ENCODE assay signal across 8 cellular contexts in the genomic region with DNA sequence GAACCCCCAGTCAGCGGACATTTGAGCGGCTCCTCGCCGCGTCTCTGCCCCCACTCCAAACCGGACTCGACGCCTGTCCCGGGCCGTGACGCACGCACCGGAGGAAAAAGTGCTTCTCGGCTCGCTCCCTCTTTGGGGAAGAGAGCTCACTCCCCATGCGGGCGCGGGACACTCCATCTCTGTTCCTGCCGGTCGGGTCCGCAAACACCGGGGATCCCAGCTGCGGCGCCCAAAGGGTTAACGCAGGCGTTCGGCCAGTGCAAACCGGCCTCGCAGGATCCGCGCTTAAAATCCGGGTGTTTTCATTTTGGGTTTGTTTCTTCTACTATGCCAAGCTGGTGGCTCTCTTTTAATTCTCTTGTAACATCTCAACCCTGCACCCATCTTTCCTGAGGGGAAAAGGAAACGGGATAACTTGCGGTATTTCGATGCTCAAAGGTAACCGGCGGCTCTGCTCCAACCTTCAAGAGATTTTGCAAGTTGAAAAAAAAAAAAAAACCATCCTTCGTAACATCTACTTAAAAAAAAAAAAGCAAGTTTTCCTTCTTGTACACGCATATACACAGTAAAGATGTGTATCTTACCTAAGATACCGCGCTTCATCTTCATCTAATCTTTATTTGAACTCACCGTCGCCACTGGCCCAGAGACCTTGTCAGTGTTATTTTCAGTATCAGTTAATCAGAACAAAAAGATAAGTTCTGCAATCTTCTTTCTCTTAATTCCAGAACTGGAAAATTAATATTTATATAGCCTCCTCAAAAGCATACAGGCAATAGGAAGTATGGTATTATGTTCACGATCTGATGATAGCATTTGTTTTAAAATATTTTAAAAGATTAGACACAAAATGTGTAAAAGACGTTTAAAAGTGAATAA. TPM values are rescaled to one million over a fixed set of nuclear protein-coding genes. Genes with fewer than 3 reads are reported as not detected.
A peak's percentile ranks its signal among the peaks of the same experiment; 100 is the strongest.
DNase-seq lines count a peak whose midpoint lies in the region; ATAC-seq and TF ChIP-seq lines count a peak whose summit lies in the region.

No MANE protein-coding gene starts in this region.

- peaks cover 7% of the 10 kb centered on the region for H3K9me3 Mint-ChIP-seq in activated naive CD8-positive, alpha-beta T cell treated with anti-CD3 and anti-CD28 coated beads, Interleukin-2, amount 10 ng/mL, durations not matched to agents 7 days and 5 days
- peaks cover 6% of the 10 kb centered on the region for H3K9me3 Mint-ChIP-seq in progenitor cell of endocrine pancreas (ENCODE audit: low read depth)

- ATAC-seq in GM18907 (IDR thresholded peaks at IDR 0.05; ENCODE audit: unreplicated experiment) = peak; percentile 6
- ATAC-seq in activated naive CD8-positive, alpha-beta T cell treated with anti-CD3 and anti-CD28 coated beads, Interleukin-2, amount 10 ng/mL, durations not matched to agents 7 days and 5 days (ENCODE audit: low read depth) = no peak

- POLR2A ChIA-PET in activated naive CD8-positive, alpha-beta T cell treated with anti-CD3 and anti-CD28 coated beads, Interleukin-2, amount 10 ng/mL, durations not matched to agents 7 days and 5 days (lab: Charles Lee) = interaction anchor here (1.3 to 2.7 kb wide), 8 partner anchors 8 to 670 kb away, joined by 3 to 28 read pairs (median 8); no protein-coding TSS in a partner anchor

- no peaks in the 10 kb centered on the region for H3K36me3 ChIP-seq in left ventricle myocardium inferior

- H3K4me3 Mint-ChIP-seq in activated naive CD8-positive, alpha-beta T cell treated with anti-CD3 and anti-CD28 coated beads, Interleukin-2, amount 10 ng/mL, durations not matched to agents 7 days and 5 days = peak overlapping the region; percentile 83
- H3K4me3 Mint-ChIP-seq in progenitor cell of endocrine pancreas (ENCODE audit: low read depth) = peak overlapping the region; percentile 91

- H3K4me3 ChIP-seq in left ventricle myocardium inferior = peak overlapping the region; percentile 93

- peak overlapping the region; percentile 83 for H3K27ac Mint-ChIP-seq in activated naive CD8-positive, alpha-beta T cell treated with anti-CD3 and anti-CD28 coated beads, Interleukin-2, amount 10 ng/mL, durations not matched to agents 7 days and 5 days
- peak overlapping the region; percentile 98 for H3K27ac Mint-ChIP-seq in progenitor cell of endocrine pancreas

- H3K27ac ChIP-seq in left ventricle myocardium inferior (replicated peaks) = peak overlapping the region; percentile 99

- TF ChIP-seq CTCF in left ventricle myocardium inferior (IDR thresholded peaks at IDR 0.05; ENCODE audit: borderline replicate concordance) = no peak
- TF ChIP-seq CTCF in progenitor cell of endocrine pancreas (IDR thresholded peaks at IDR 0.05; ENCODE audit: unreplicated experiment) = no peak

- peaks cover 1% of the 10 kb centered on the region for H3K36me3 Mint-ChIP-seq in activated naive CD8-positive, alpha-beta T cell treated with anti-CD3 and anti-CD28 coated beads, Interleukin-2, amount 10 ng/mL, durations not matched to agents 7 days and 5 days
- no peaks in the 10 kb centered on the region for H3K36me3 Mint-ChIP-seq in progenitor cell of endocrine pancreas (ENCODE audit: insufficient read depth)

- no peaks in the 10 kb centered on the region for H3K27me3 ChIP-seq in left ventricle myocardium inferior (ENCODE audit: low read depth)

- DNase-seq in AG08395 (ENCODE audit: low spot score) = peak; percentile 49
- peak; percentile 51 for DNase-seq in M059J (ENCODE audit: low read depth)
- DNase-seq in activated naive CD8-positive, alpha-beta T cell treated with anti-CD3 and anti-CD28 coated beads, Interleukin-2, amount 10 ng/mL, durations not matched to agents 7 days and 5 days = no peak
- DNase-seq in left ventricle myocardium inferior = peak; percentile 63
- DNase-seq in progenitor cell of endocrine pancreas (ENCODE audit: low spot score, unreplicated experiment) = peak; percentile 46
- DNase-seq in amniotic stem cell (lab: John Stamatoyannopoulos, UW) = no peak
- DNase-seq in GF-D8 (lab: John Stamatoyannopoulos, UW) = no peak

- peaks cover 13% of the 10 kb centered on the region for H3K27me3 Mint-ChIP-seq in activated naive CD8-positive, alpha-beta T cell treated with anti-CD3 and anti-CD28 coated beads, Interleukin-2, amount 10 ng/mL, durations not matched to agents 7 days and 5 days
- H3K27me3 Mint-ChIP-seq in progenitor cell of endocrine pancreas = no peaks in the 10 kb centered on the region

- peaks cover 17% of the 10 kb centered on the region for H3K4me1 Mint-ChIP-seq in activated naive CD8-positive, alpha-beta T cell treated with anti-CD3 and anti-CD28 coated beads, Interleukin-2, amount 10 ng/mL, durations not matched to agents 7 days and 5 days
- peaks cover 24% of the 10 kb centered on the region for H3K4me1 Mint-ChIP-seq in progenitor cell of endocrine pancreas (ENCODE audit: low read depth)

- peaks cover 30% of the 10 kb centered on the region for H3K4me1 ChIP-seq in left ventricle myocardium inferior

- intact Hi-C loops in left ventricle myocardium inferior (cut with micrococcal nuclease) = no loop called here

- peaks cover 11% of the 10 kb centered on the region for H3K9me3 ChIP-seq in left ventricle myocardium inferior (replicated peaks)

RNA-seq across cellular contexts. Expression of a gene that starts 1.6 kb away (rescaled TPM):
- total RNA-seq in M059J (2014; rRNA removed; shearing (Covaris generic)) = 27.6 and 36.4 TPM in 2 replicates
- total RNA-seq in activated naive CD8-positive, alpha-beta T cell treated with anti-CD3 and anti-CD28 coated beads, Interleukin-2, amount 10 ng/mL, durations not matched to agents 7 days and 5 days = 10 to 100 TPM; 36.7 to 38.9 TPM
- total RNA-seq in left ventricle myocardium inferior = 10.7 TPM
- 105 and 110 TPM in 2 replicates for total RNA-seq in progenitor cell of endocrine pancreas

Comparison
In these comparisons a context has a peak if more than half of its experiments do, and no peak if none do; other contexts are left out.
1. DNase-seq: peak in AG08395 (single experiment), M059J (single experiment), left ventricle myocardium inferior (single experiment) and progenitor cell of endocrine pancreas (single experiment); none in activated naive CD8-positive, alpha-beta T cell treated with anti-CD3 and anti-CD28 coated beads, Interleukin-2, amount 10 ng/mL, durations not matched to agents 7 days and 5 days (single experiment), amniotic stem cell (single experiment) and GF-D8 (single experiment).